In the genomic region with DNA sequence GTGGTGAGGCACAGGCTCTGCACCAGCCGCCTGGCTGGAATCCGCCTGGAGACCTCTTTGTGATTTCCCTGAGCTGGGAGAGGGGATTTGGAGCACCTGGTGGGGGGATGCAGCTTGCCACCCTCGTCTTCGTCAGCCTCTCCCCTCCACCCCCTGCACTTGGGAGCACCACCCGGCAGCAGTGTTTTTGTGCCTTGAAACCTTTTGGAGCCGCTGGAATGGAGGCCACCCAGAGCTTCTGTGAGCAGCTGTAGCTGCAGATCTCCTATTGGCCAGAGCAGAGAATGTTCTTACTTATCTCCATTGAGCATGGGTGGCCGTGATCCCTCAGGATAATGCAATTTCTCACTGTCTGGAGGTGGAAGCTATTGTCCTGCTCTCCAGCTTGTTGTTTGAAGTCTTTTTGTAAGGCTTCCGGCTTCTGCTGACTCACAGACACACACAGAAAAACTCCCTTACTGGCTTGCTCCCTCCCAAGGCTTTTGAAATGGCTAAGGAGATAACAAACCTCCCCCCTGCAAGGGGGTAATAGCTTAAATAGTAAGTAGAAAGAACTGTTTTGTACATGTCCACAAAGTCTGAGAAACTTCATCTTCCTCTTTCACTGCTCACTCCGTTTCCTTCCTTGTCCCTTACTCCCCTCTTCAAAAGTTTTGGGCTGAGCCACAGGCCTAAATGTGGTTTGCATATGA, we compare ENCODE assay signal across 7 cellular contexts.
DNase-seq lines count a peak whose midpoint lies in the region; ATAC-seq, FAIRE-seq and TF ChIP-seq lines count a peak whose summit lies in the region.

No MANE protein-coding gene starts in this region.

- TF ChIP-seq POLR2A in K562 (conservative IDR thresholded peaks at IDR 0.05) = peak; percentile 74
- no peak for TF ChIP-seq POLR2A in upper lobe of left lung (IDR thresholded peaks at IDR 0.05)

- H4K20me1 ChIP-seq in GM23338 (replicated peaks; ENCODE audit: insufficient read depth) (no peaks in the 10 kb centered on the region), K562 (replicated peaks; ENCODE audit: control insufficient read depth, insufficient read depth, low read length) (no peaks in the 10 kb centered on the region)

- 0 out of 4 replicates have a peak, but pooled peaks of 1 of the 2 experiments have one; percentile 26 for TF ChIP-seq RAD21 in K562 (CRISPR knock-in tag; conservative IDR thresholded peaks at IDR 0.05 in 1 of 2, IDR thresholded peaks at IDR 0.05 in 1 of 2)

- H3K9ac ChIP-seq in K562 (ENCODE audit: insufficient read depth in 1 of 2, low read depth in 2 of 2, low read length in 2 of 2) = peak overlapping the region; percentile 83 to 89

- 0 out of 2 replicates have a peak, but pooled peaks cover 3% of the 10 kb centered on the region for H3K36me3 ChIP-seq in GM23338 (ENCODE audit: insufficient read depth)
- H3K36me3 ChIP-seq in K562 (ENCODE audit: control insufficient read depth, insufficient read depth, low read length) = no peaks in the 10 kb centered on the region
- H3K36me3 ChIP-seq in upper lobe of left lung = no peaks in the 10 kb centered on the region

- CTCF ChIA-PET in K562 (lab: Yijun Ruan, JAX; ENCODE audit: low intra/inter-chr PET ratio) = no interaction called here

- no peaks in the 10 kb centered on the region for H3K9me1 ChIP-seq in K562 (ENCODE audit: control insufficient read depth, insufficient read depth, low read length)

- H3K4me1 ChIP-seq in GM23338 (ENCODE audit: insufficient read depth) = peaks cover 30% of the 10 kb centered on the region
- peaks cover 18 to 48% of the 10 kb centered on the region in 2 experiments for H3K4me1 ChIP-seq in K562 (replicated peaks in 1 of 2; ENCODE audit: control insufficient read depth in 2 of 2, insufficient read depth in 2 of 2, low read length in 2 of 2)
- H3K4me1 ChIP-seq in upper lobe of left lung = peaks cover 28 to 36% (median 32%) of the 10 kb centered on the region in 4 donors

- H3K4me1 Mint-ChIP-seq in GM23338 = peaks cover 32% of the 10 kb centered on the region

- in situ Hi-C loops in K562 (cut with MboI) = no loop called here
- in situ Hi-C loops in G401 (cut with HindIII; ENCODE audit: low sequenced_read_pairs) = no loop called here

- DNase-seq in GM23338 (ENCODE audit: low spot score) = peak; percentile 80
- DNase-seq in NAMALWA (ENCODE audit: low spot score) = peak; percentile 20
- DNase-seq in K562 (ENCODE audit: extremely low read depth in 1 of 4, low spot score in 3 of 4) = peak; percentile 78 to 97 (median 84)
- peak; percentile 88 for DNase-seq in kidney glomerular epithelial cell (lab: John Stamatoyannopoulos, UW)
- DNase-seq in upper lobe of left lung = no peak
- no peak for DNase-seq in G401 (ENCODE audit: low spot score)

- no peak overlapping the region for H2AFZ ChIP-seq in GM23338
- H2AFZ ChIP-seq in K562 (ENCODE audit: low read depth, low read length) = peak overlapping the region; percentile 92

- H3K4me3 Mint-ChIP-seq in GM23338 = peak overlapping the region; percentile 55

- H3K27ac ChIP-seq in GM23338 (ENCODE audit: low read depth) = peak overlapping the region; percentile 96
- H3K27ac ChIP-seq in K562 (ENCODE audit: extremely low read depth, low read depth, low read length) = peak overlapping the region; percentile 96
- H3K27ac ChIP-seq in upper lobe of left lung = peak overlapping the region; percentile 40 to 73 (median 54)

- H3K27me3 ChIP-seq in GM23338 (ENCODE audit: insufficient read depth) (no peaks in the 10 kb centered on the region), K562 (ENCODE audit: control insufficient read depth in 2 of 2, insufficient read depth in 2 of 2, low read length in 2 of 2) (no peaks in the 10 kb centered on the region), upper lobe of left lung (no peaks in the 10 kb centered on the region)

- POLR2A ChIA-PET in K562 (lab: Yijun Ruan, JAX) = interaction anchor here (0.6 to 3.2 kb wide), 11 partner anchors 8 to 1621 kb away, joined by 3 to 12 read pairs (median 3); no protein-coding TSS in a partner anchor

- peaks cover 9% of the 10 kb centered on the region; the same call in 1 of the 3 replicates for H3K9me3 Mint-ChIP-seq in GM23338

- no peaks in the 10 kb centered on the region for H3K9me2 ChIP-seq in GM23338 (ENCODE audit: insufficient read depth)

- FAIRE-seq in K562 (lab: Jason Lieb, UNC) = peak; percentile 98

- intact Hi-C loops in K562 (cut with micrococcal nuclease) = loop anchor here (2.0 to 5.0 kb wide), 2 partner anchors 29 to 38 kb away; no protein-coding TSS in a partner anchor

- H3K4me2 ChIP-seq in GM23338 (peak overlapping the region; percentile 49; the same call in 1 of the 2 replicates), K562 (ENCODE audit: insufficient read depth, low read length) (peak overlapping the region; percentile 74)

- H3K79me2 ChIP-seq in GM23338 (replicated peaks; ENCODE audit: insufficient read depth) = peaks cover 3% of the 10 kb centered on the region; the same call in 1 of the 2 replicates
- H3K79me2 ChIP-seq in K562 (ENCODE audit: control insufficient read depth, insufficient read depth, low read length) = no peaks in the 10 kb centered on the region

- TF ChIP-seq EP300 in K562 (IDR thresholded peaks at IDR 0.05; ENCODE audit: low read length) = peak; percentile 88
- peak in 1 of 4 donors; percentile 19 for TF ChIP-seq EP300 in upper lobe of left lung (IDR thresholded peaks at IDR 0.05)

- peaks cover 11% of the 10 kb centered on the region for H3K27me3 Mint-ChIP-seq in GM23338 (ENCODE audit: insufficient read depth, low read depth, poor library complexity)

- BruUV-seq in K562 (replicated peaks; lab: Mats Ljungman, UMichigan) = TSS peak; percentile 81

- 4% methylated on average over 9 of the region's 9 CpGs for WGBS in K562 (ENCODE audit: insufficient coverage, low coverage, missing lambda C conversion rate)
- WGBS in upper lobe of left lung, 2 donors = 30 to 35% methylated on average over 5 to 8 of the region's 9 CpGs

- H3K9me3 ChIP-seq in K562 (replicated peaks; ENCODE audit: control insufficient read depth, insufficient read depth, low read depth, low read length) = peaks cover 11% of the 10 kb centered on the region
- peaks cover 0 to 5% (median 4%) of the 10 kb centered on the region in 4 donors for H3K9me3 ChIP-seq in upper lobe of left lung

- peak overlapping the region; percentile 98 for H3K27ac Mint-ChIP-seq in GM23338

- peak; percentile 47 for ATAC-seq in GM18499 (IDR thresholded peaks at IDR 0.05; ENCODE audit: insufficient read depth, unreplicated experiment)
- ATAC-seq in GM23338 = peak; percentile 90
- ATAC-seq in K562 = peak; percentile 83
- peak; percentile 61 to 70 for ATAC-seq in upper lobe of left lung (ENCODE audit: low FRiP score in 2 of 2)

- H3K36me3 Mint-ChIP-seq in GM23338 (ENCODE audit: low read depth) = peaks cover 6% of the 10 kb centered on the region; the same call in 2 of the 3 replicates

- TF ChIP-seq CTCF in GM23338 (conservative IDR thresholded peaks at IDR 0.05; ENCODE audit: low read depth in 2 of 2) (no peak), K562 (IDR thresholded peaks at IDR 0.05 in 2 of 3, conservative IDR thresholded peaks at IDR 0.05 in 1 of 3; ENCODE audit: insufficient read depth in 2 of 3, low read depth in 1 of 3, low read length in 3 of 3) (no peak), upper lobe of left lung (IDR thresholded peaks at IDR 0.05) (no peak)

- 0 out of 2 replicates have a peak, but pooled peaks cover 3% of the 10 kb centered on the region for H3F3A ChIP-seq in GM23338 (replicated peaks; ENCODE audit: low read depth)

- H3K4me3 ChIP-seq in GM23338 (no peak overlapping the region), K562 (peak overlapping the region; percentile 28; the same call in 1 of the 2 replicates), upper lobe of left lung (no peak overlapping the region)

TF ChIP-seq in K562, 482 proteins besides CTCF, POLR2A, EP300 and RAD21 (continues in another document):
- TF ChIP-seq MAFF (IDR thresholded peaks at IDR 0.05; ENCODE audit: low read length) (peak; percentile 78; the same call in 1 of the 2 replicates), ZNF146 (CRISPR knock-in tag; IDR thresholded peaks at IDR 0.05; ENCODE audit: unreplicated experiment) (no peak), SMAD3 (CRISPR knock-in tag; conservative IDR thresholded peaks at IDR 0.05) (no peak), KDM5B (IDR thresholded peaks at IDR 0.05; ENCODE audit: insufficient replicate concordance, low read depth, low read length) (peak; percentile 57), KDM4B (IDR thresholded peaks at IDR 0.05; ENCODE audit: borderline replicate concordance in 2 of 2, low read depth in 1 of 2) (0 out of 4 replicates have a peak, but pooled peaks of 1 of the 2 experiments have one; percentile 31), ZNF316 (IDR thresholded peaks at IDR 0.05) (peak; percentile 92), TCF7 (IDR thresholded peaks at IDR 0.05; ENCODE audit: borderline replicate concordance) (peak; percentile 92), SREBF1 (IDR thresholded peaks at IDR 0.05; ENCODE audit: borderline replicate concordance, low read depth, low read length) (no peak), PHB (CRISPR knock-in tag; IDR thresholded peaks at IDR 0.05) (no peak), ETV1 (tag; conservative IDR thresholded peaks at IDR 0.05; ENCODE audit: low read depth) (peak; percentile 84), ZNF561 (CRISPR knock-in tag; conservative IDR thresholded peaks at IDR 0.05) (no peak), HMGN3 (IDR thresholded peaks at IDR 0.05; ENCODE audit: borderline replicate concordance, extremely low read depth, insufficient read length, low read depth, low read length) (peak; percentile 21), TCF3 (CRISPR knock-in tag; IDR thresholded peaks at IDR 0.05) (peak; percentile 82), ZBTB8A (IDR thresholded peaks at IDR 0.05; ENCODE audit: partially characterized antibody) (no peak), SMARCE1 (IDR thresholded peaks at IDR 0.05) (peak; percentile 91), TGIF2 (CRISPR knock-in tag; IDR thresholded peaks at IDR 0.05) (no peak), GTF2E2 (tag; IDR thresholded peaks at IDR 0.05) (peak; percentile 64; the same call in 1 of the 2 replicates), BHLHE40 (IDR thresholded peaks at IDR 0.05; ENCODE audit: low read length) (peak; percentile 49; the same call in 1 of the 2 replicates)
- TF ChIP-seq, protein P1, sequence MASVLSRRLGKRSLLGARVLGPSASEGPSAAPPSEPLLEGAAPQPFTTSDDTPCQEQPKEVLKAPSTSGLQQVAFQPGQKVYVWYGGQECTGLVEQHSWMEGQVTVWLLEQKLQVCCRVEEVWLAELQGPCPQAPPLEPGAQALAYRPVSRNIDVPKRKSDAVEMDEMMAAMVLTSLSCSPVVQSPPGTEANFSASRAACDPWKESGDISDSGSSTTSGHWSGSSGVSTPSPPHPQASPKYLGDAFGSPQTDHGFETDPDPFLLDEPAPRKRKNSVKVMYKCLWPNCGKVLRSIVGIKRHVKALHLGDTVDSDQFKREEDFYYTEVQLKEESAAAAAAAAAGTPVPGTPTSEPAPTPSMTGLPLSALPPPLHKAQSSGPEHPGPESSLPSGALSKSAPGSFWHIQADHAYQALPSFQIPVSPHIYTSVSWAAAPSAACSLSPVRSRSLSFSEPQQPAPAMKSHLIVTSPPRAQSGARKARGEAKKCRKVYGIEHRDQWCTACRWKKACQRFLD (CRISPR knock-in tag; IDR thresholded peaks at IDR 0.05) = no peak; the same call in none of the 2 replicates

Comparison
In these comparisons a context has a peak if more than half of its experiments do, and no peak if none do; other contexts are left out.
1. DNase-seq: peak in GM23338 (single experiment), NAMALWA (single experiment), K562 (4 of 4) and kidney glomerular epithelial cell (single experiment); none in upper lobe of left lung (0 of 2) and G401 (single experiment).
2. Peak in every context shown above with its lines, with median percentiles within 50 percentile points of each other: ATAC-seq and H3K27ac ChIP-seq.